ENCODE assay signal across 9 cellular contexts in the genomic region with DNA sequence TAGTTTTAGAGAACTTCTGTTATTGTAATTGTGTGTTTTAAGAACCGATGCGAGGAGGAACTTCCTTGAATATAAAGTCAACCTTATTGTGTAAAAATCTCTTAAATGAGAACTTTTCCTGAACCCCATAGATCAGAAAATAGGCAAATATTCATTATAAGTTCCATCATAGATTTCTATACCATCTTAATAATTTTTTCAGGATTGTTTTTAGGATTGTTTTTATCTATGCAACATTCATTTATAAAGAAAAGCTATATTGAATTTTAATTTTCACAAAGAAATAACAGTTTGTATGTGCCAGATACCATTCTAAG. TPM values are rescaled to one million over a fixed set of nuclear protein-coding genes. Genes with fewer than 3 reads are reported as not detected.
A peak's percentile ranks its signal among the peaks of the same experiment; 100 is the strongest.
DNase-seq lines count a peak whose midpoint lies in the region; ATAC-seq and TF ChIP-seq lines count a peak whose summit lies in the region.
"Had no signal": no experiment of that assay in that cellular context is flagged by ENCODE, and none has a peak within 500 bp of the region (broad histone marks: within the 10 kb centered on the region; RNA-seq: fewer than 3 reads in every experiment).

No MANE protein-coding gene starts in this region.

- H4K20me1 ChIP-seq in OCI-LY3 (ENCODE audit: insufficient read depth, low read length), result 0 out of 2 replicates have a peak, but pooled peaks cover 4% of the 10 kb centered on the region

- H3K36me3 ChIP-seq in OCI-LY3 (replicated peaks; ENCODE audit: low read depth, low read length), result peaks cover 15% of the 10 kb centered on the region

- H3K4me3 ChIP-seq in OCI-LY3 (ENCODE audit: low read length), result peak overlapping the region; percentile 90
- H3K4me3 ChIP-seq: Peyer's patch had no signal

- 0 out of 2 replicates have a peak overlapping the region, but pooled peaks have one; percentile 47 for H2AFZ ChIP-seq in OCI-LY3 (ENCODE audit: low read depth, low read length)

- DNase-seq in activated T-cell treated with anti-CD3 and anti-CD28 coated beads, Interleukin-2, amount 50 U/mL, for 4 hours, result no peak
- no peak for DNase-seq in activated T-cell treated with anti-CD3 and anti-CD28 coated beads, Interleukin-2, amount 50 U/mL, for 48 hours
- no peak for DNase-seq in progenitor cell of endocrine pancreas (ENCODE audit: low spot score, unreplicated experiment)
- no peak for DNase-seq in stimulated activated CD4-positive, alpha-beta T cell treated with anti-CD3 and anti-CD28 coated beads, Interleukin-15, amount 100 ng/mL, for 24 hours
- no peak for DNase-seq in CD1c-positive myeloid dendritic cell (ENCODE audit: extremely low spot score)
- no peak for DNase-seq in NCI-H2227 (lab: John Stamatoyannopoulos, UW; ENCODE audit: unreplicated experiment)

- no peaks in the 10 kb centered on the region for H3K27me3 Mint-ChIP-seq in activated T-cell treated with anti-CD3 and anti-CD28 coated beads, Interleukin-2, amount 50 U/mL, for 4 hours (ENCODE audit: low read depth)
- H3K27me3 Mint-ChIP-seq in dendritic cell treated with granulocyte-macrophage colony-stimulating factor and Interleukin-4, amounts not matched to agents 40 ng/mL and 50 ng/mL, for 4 days, result no peaks in the 10 kb centered on the region
- no peaks in the 10 kb centered on the region for H3K27me3 Mint-ChIP-seq in progenitor cell of endocrine pancreas

- no peaks in the 10 kb centered on the region for H3K9me3 ChIP-seq in OCI-LY3 (ENCODE audit: insufficient read depth, low read length)
- H3K9me3 ChIP-seq: Peyer's patch had no signal

- peak overlapping the region; percentile 74 for H3K4me2 ChIP-seq in OCI-LY3 (ENCODE audit: low read length)

- H3K27ac ChIP-seq in OCI-LY3 (ENCODE audit: low read length), result no peak overlapping the region

- no peak for ATAC-seq in activated T-cell treated with anti-CD3 and anti-CD28 coated beads, Interleukin-2, amount 50 U/mL, for 4 hours

- H3K9me3 Mint-ChIP-seq in activated T-cell treated with anti-CD3 and anti-CD28 coated beads, Interleukin-2, amount 50 U/mL, for 4 hours, result no peaks in the 10 kb centered on the region
- no peaks in the 10 kb centered on the region for H3K9me3 Mint-ChIP-seq in dendritic cell treated with granulocyte-macrophage colony-stimulating factor and Interleukin-4, amounts not matched to agents 40 ng/mL and 50 ng/mL, for 4 days
- H3K9me3 Mint-ChIP-seq in progenitor cell of endocrine pancreas (ENCODE audit: low read depth), result no peaks in the 10 kb centered on the region

- peaks cover 49% of the 10 kb centered on the region for H3K4me1 Mint-ChIP-seq in activated T-cell treated with anti-CD3 and anti-CD28 coated beads, Interleukin-2, amount 50 U/mL, for 4 hours (ENCODE audit: low read depth)
- H3K4me1 Mint-ChIP-seq in dendritic cell treated with granulocyte-macrophage colony-stimulating factor and Interleukin-4, amounts not matched to agents 40 ng/mL and 50 ng/mL, for 4 days (ENCODE audit: low read depth), result peaks cover 28% of the 10 kb centered on the region
- H3K4me1 Mint-ChIP-seq in progenitor cell of endocrine pancreas (ENCODE audit: low read depth), result peaks cover 28% of the 10 kb centered on the region

- intact Hi-C loops in dendritic cell treated with granulocyte-macrophage colony-stimulating factor and Interleukin-4, amounts not matched to agents 40 ng/mL and 50 ng/mL, for 4 days (cut with micrococcal nuclease), result loop anchor here (10.0 kb wide), 2 partner anchors 368 to 608 kb away; partner anchors contain the start of genes BBIP1 and SHOC2

- peaks cover 20% of the 10 kb centered on the region for H3K4me1 ChIP-seq in OCI-LY3 (ENCODE audit: low read length)

- TF ChIP-seq CTCF in OCI-LY3 (IDR thresholded peaks at IDR 0.05; ENCODE audit: low read depth, low read length), result no peak
- no peak for TF ChIP-seq CTCF in progenitor cell of endocrine pancreas (IDR thresholded peaks at IDR 0.05; ENCODE audit: unreplicated experiment)

- H3K4me3 Mint-ChIP-seq in activated T-cell treated with anti-CD3 and anti-CD28 coated beads, Interleukin-2, amount 50 U/mL, for 4 hours, result peak overlapping the region; percentile 94
- no peak overlapping the region for H3K4me3 Mint-ChIP-seq in dendritic cell treated with granulocyte-macrophage colony-stimulating factor and Interleukin-4, amounts not matched to agents 40 ng/mL and 50 ng/mL, for 4 days
- H3K4me3 Mint-ChIP-seq in progenitor cell of endocrine pancreas (ENCODE audit: low read depth), result peak overlapping the region; percentile 67

- 0 out of 2 replicates have a peak, but pooled peaks cover 4% of the 10 kb centered on the region for H3K27me3 ChIP-seq in OCI-LY3 (ENCODE audit: low read depth, low read length)
- H3K27me3 ChIP-seq: Peyer's patch had no signal

- peaks cover 34% of the 10 kb centered on the region for H3K79me2 ChIP-seq in OCI-LY3 (ENCODE audit: low read length)

- peak overlapping the region; percentile 81 for H3K27ac Mint-ChIP-seq in dendritic cell treated with granulocyte-macrophage colony-stimulating factor and Interleukin-4, amounts not matched to agents 40 ng/mL and 50 ng/mL, for 4 days
- H3K27ac Mint-ChIP-seq in progenitor cell of endocrine pancreas, result peak overlapping the region; percentile 99

- peaks cover 20% of the 10 kb centered on the region for H3K36me3 Mint-ChIP-seq in activated T-cell treated with anti-CD3 and anti-CD28 coated beads, Interleukin-2, amount 50 U/mL, for 4 hours (ENCODE audit: insufficient read depth)
- peaks cover 34% of the 10 kb centered on the region for H3K36me3 Mint-ChIP-seq in dendritic cell treated with granulocyte-macrophage colony-stimulating factor and Interleukin-4, amounts not matched to agents 40 ng/mL and 50 ng/mL, for 4 days (ENCODE audit: low read depth)
- H3K36me3 Mint-ChIP-seq in progenitor cell of endocrine pancreas (ENCODE audit: insufficient read depth), result peaks cover 4% of the 10 kb centered on the region

- H3K9ac ChIP-seq in OCI-LY3 (ENCODE audit: low read length), result peak overlapping the region; percentile 4; the same call in 1 of the 2 replicates

RNA-seq across cellular contexts. Expression of gene SMNDC1, which starts 1.7 kb away (rescaled TPM):
- 10 to 100 TPM; 54.7 to 56.6 (median 55.4) TPM for total RNA-seq in activated T-cell treated with anti-CD3 and anti-CD28 coated beads, Interleukin-2, amount 50 U/mL, for 4 hours
- 39.4 and 41.4 TPM in 2 replicates for total RNA-seq in progenitor cell of endocrine pancreas
